Comparison of ENCODE assay signal across 10 cellular contexts in the genomic region with DNA sequence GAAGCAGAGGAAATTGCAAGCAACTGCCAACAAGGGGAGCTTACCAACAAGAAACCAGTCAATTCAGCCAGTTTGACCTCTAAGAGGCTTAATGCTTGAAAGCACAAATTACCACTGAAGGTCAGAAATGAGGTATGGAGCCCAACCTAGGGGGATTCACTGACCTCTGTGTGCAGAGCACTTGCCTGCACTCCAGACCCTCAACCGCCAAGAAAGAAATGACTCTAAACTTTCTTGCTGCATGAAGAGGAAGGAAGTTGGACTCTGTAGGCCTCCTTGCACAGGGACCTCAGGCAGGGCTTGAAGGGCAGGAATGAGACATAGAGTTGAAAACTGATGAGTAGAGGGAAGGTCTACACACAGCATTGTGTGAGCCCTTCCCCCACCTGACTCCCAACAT. TPM values are rescaled to one million over a fixed set of nuclear protein-coding genes. Genes with fewer than 3 reads are reported as not detected.
DNase-seq lines count a peak whose midpoint lies in the region; ATAC-seq and TF ChIP-seq lines count a peak whose summit lies in the region.
"Had no signal": no experiment of that assay in that cellular context is flagged by ENCODE, and none has a peak within 500 bp of the region (broad histone marks: within the 10 kb centered on the region; RNA-seq: fewer than 3 reads in every experiment).

No MANE protein-coding gene starts in this region.

- no peak overlapping the region for H3K4me3 Mint-ChIP-seq in activated naive CD8-positive, alpha-beta T cell treated with anti-CD3 and anti-CD28 coated beads, Interleukin-2, amount 10 ng/mL, durations not matched to agents 7 days and 5 days
- no peak overlapping the region for H3K4me3 Mint-ChIP-seq in activated naive CD8-positive, alpha-beta T cell treated with anti-CD3 and anti-CD28 coated beads for 36 hours

- DNase-seq in activated naive CD8-positive, alpha-beta T cell treated with anti-CD3 and anti-CD28 coated beads, Interleukin-2, amount 10 ng/mL, durations not matched to agents 7 days and 5 days, result no peak
- no peak for DNase-seq in activated naive CD8-positive, alpha-beta T cell treated with anti-CD3 and anti-CD28 coated beads for 36 hours
- DNase-seq in HCEC 1CT (no peak), A172 (ENCODE audit: low spot score) (no peak), Right ventricle myocardium inferior (ENCODE audit: missing footprints) (no peak)
- DNase-seq: transverse colon had no signal

- H3K27ac ChIP-seq in thymus (ENCODE audit: low read depth), result peak overlapping the region; percentile 9
- H3K27ac ChIP-seq: transverse colon had no signal

- H3K4me3 ChIP-seq in Loucy (ENCODE audit: low read length, poor library complexity, severe bottlenecking) (peak overlapping the region; percentile 27), thymus (ENCODE audit: low read length) (no peak overlapping the region)
- H3K4me3 ChIP-seq: transverse colon had no signal

- no peak for TF ChIP-seq CTCF in Loucy (conservative IDR thresholded peaks at IDR 0.05; ENCODE audit: low read length)

- H3K4me2 ChIP-seq in Loucy (ENCODE audit: low read depth, low read length, poor library complexity, severe bottlenecking), result peak overlapping the region; percentile 69

- H3K4me1 ChIP-seq in Loucy (ENCODE audit: insufficient read depth, low read length, poor library complexity, severe bottlenecking) (peaks cover 20% of the 10 kb centered on the region), thymus (ENCODE audit: control insufficient read depth, insufficient read depth, low read length) (peaks cover 6% of the 10 kb centered on the region)
- H3K4me1 ChIP-seq: transverse colon had no signal

- no peaks in the 10 kb centered on the region for H3K36me3 Mint-ChIP-seq in activated naive CD8-positive, alpha-beta T cell treated with anti-CD3 and anti-CD28 coated beads, Interleukin-2, amount 10 ng/mL, durations not matched to agents 7 days and 5 days
- H3K36me3 Mint-ChIP-seq in activated naive CD8-positive, alpha-beta T cell treated with anti-CD3 and anti-CD28 coated beads for 36 hours, result no peaks in the 10 kb centered on the region

- intact Hi-C loops in Right ventricle myocardium inferior (cut with DNase I), result no loop called here

- peak overlapping the region; percentile 94 for H2AFZ ChIP-seq in Loucy (ENCODE audit: low read length)

- H3K27ac Mint-ChIP-seq in activated naive CD8-positive, alpha-beta T cell treated with anti-CD3 and anti-CD28 coated beads, Interleukin-2, amount 10 ng/mL, durations not matched to agents 7 days and 5 days, result no peak overlapping the region
- no peak overlapping the region for H3K27ac Mint-ChIP-seq in activated naive CD8-positive, alpha-beta T cell treated with anti-CD3 and anti-CD28 coated beads for 36 hours

- peak; percentile 22 for ATAC-seq in activated naive CD8-positive, alpha-beta T cell treated with anti-CD3 and anti-CD28 coated beads, Interleukin-2, amount 10 ng/mL, durations not matched to agents 7 days and 5 days (ENCODE audit: low read depth)
- ATAC-seq in HG02678 (IDR thresholded peaks at IDR 0.05; ENCODE audit: unreplicated experiment), result peak; percentile 86
- no peak for ATAC-seq in Right ventricle myocardium inferior

- H3K27me3 Mint-ChIP-seq in activated naive CD8-positive, alpha-beta T cell treated with anti-CD3 and anti-CD28 coated beads, Interleukin-2, amount 10 ng/mL, durations not matched to agents 7 days and 5 days, result peaks cover 3% of the 10 kb centered on the region
- no peaks in the 10 kb centered on the region for H3K27me3 Mint-ChIP-seq in activated naive CD8-positive, alpha-beta T cell treated with anti-CD3 and anti-CD28 coated beads for 36 hours

- H3K9me3 Mint-ChIP-seq in activated naive CD8-positive, alpha-beta T cell treated with anti-CD3 and anti-CD28 coated beads, Interleukin-2, amount 10 ng/mL, durations not matched to agents 7 days and 5 days, result no peaks in the 10 kb centered on the region
- no peaks in the 10 kb centered on the region for H3K9me3 Mint-ChIP-seq in activated naive CD8-positive, alpha-beta T cell treated with anti-CD3 and anti-CD28 coated beads for 36 hours

- H3K79me2 ChIP-seq in Loucy (ENCODE audit: insufficient read depth, low read length), result no peaks in the 10 kb centered on the region

- H3F3A ChIP-seq in Loucy (ENCODE audit: low read depth), result no peaks in the 10 kb centered on the region

- WGBS in thymus, result 27% methylated on average over 1 of the region's 1 CpG

- POLR2A ChIA-PET in activated naive CD8-positive, alpha-beta T cell treated with anti-CD3 and anti-CD28 coated beads, Interleukin-2, amount 10 ng/mL, durations not matched to agents 7 days and 5 days (lab: Charles Lee), result interaction anchor here (1.1 to 1.4 kb wide), 2 partner anchors 10 to 37 kb away, joined by 4 to 5 read pairs; a partner anchor contains a TSS

- H3K36me3 ChIP-seq in Loucy (ENCODE audit: insufficient read depth, low read length) (no peaks in the 10 kb centered on the region), thymus (ENCODE audit: control insufficient read depth, insufficient read depth) (no peaks in the 10 kb centered on the region)
- H3K36me3 ChIP-seq: transverse colon had no signal

- peaks cover 9% of the 10 kb centered on the region for H3K4me1 Mint-ChIP-seq in activated naive CD8-positive, alpha-beta T cell treated with anti-CD3 and anti-CD28 coated beads, Interleukin-2, amount 10 ng/mL, durations not matched to agents 7 days and 5 days
- H3K4me1 Mint-ChIP-seq in activated naive CD8-positive, alpha-beta T cell treated with anti-CD3 and anti-CD28 coated beads for 36 hours, result no peaks in the 10 kb centered on the region

- H3K9me3 ChIP-seq in Loucy (ENCODE audit: insufficient read depth, low read depth, low read length) (no peaks in the 10 kb centered on the region), thymus (ENCODE audit: control insufficient read depth) (no peaks in the 10 kb centered on the region)
- H3K9me3 ChIP-seq: transverse colon had no signal

- H3K9ac ChIP-seq in Loucy (ENCODE audit: low read depth, low read length, poor library complexity, severe bottlenecking), result peak overlapping the region; percentile 56

- no peaks in the 10 kb centered on the region for H4K20me1 ChIP-seq in Loucy (ENCODE audit: insufficient read depth, low read length, poor library complexity, severe bottlenecking)

- H3K9me2 ChIP-seq in Loucy (replicated peaks; ENCODE audit: low read depth, low read length), result no peaks in the 10 kb centered on the region

- no peaks in the 10 kb centered on the region for H3K27me3 ChIP-seq in Loucy (ENCODE audit: insufficient read depth, low read length, poor library complexity, severe bottlenecking)
- H3K27me3 ChIP-seq in thymus (ENCODE audit: control insufficient read depth, insufficient read depth), result no peaks in the 10 kb centered on the region
- H3K27me3 ChIP-seq: transverse colon had no signal

RNA-seq across cellular contexts. Expression of a gene that starts 10.0 kb away (rescaled TPM):
- total RNA-seq in activated naive CD8-positive, alpha-beta T cell treated with anti-CD3 and anti-CD28 coated beads, Interleukin-2, amount 10 ng/mL, durations not matched to agents 7 days and 5 days, result 100 to 1,000 TPM in 1 of 2 experiments, 10 to 100 TPM in 1; 95.7 to 105 TPM
- 100 to 1,000 TPM; 139 to 144 TPM for total RNA-seq in activated naive CD8-positive, alpha-beta T cell treated with anti-CD3 and anti-CD28 coated beads for 36 hours
- 577 TPM for polyA plus RNA-seq in thymus
- not detected in 2 replicates for total RNA-seq in A172 (2014; rRNA removed; shearing (Covaris generic))
- 0.78 TPM for total RNA-seq in Right ventricle myocardium inferior
- total RNA-seq: HT1080 had no signal

RNA-seq across cellular contexts. Expression of a gene that starts 10.2 kb away (rescaled TPM):
- 1 to 10 TPM; 4.2 to 4.7 TPM for total RNA-seq in activated naive CD8-positive, alpha-beta T cell treated with anti-CD3 and anti-CD28 coated beads, Interleukin-2, amount 10 ng/mL, durations not matched to agents 7 days and 5 days
- 1 to 10 TPM; 2.5 to 2.6 TPM for total RNA-seq in activated naive CD8-positive, alpha-beta T cell treated with anti-CD3 and anti-CD28 coated beads for 36 hours
- 5.5 TPM for polyA plus RNA-seq in thymus
- 3.7 and 4.6 TPM in 2 replicates for total RNA-seq in A172 (2014; rRNA removed; shearing (Covaris generic))
- total RNA-seq in Right ventricle myocardium inferior, result 11.8 TPM

RNA-seq across cellular contexts. Expression of a gene that starts 46.4 kb away (rescaled TPM):
- total RNA-seq in activated naive CD8-positive, alpha-beta T cell treated with anti-CD3 and anti-CD28 coated beads, Interleukin-2, amount 10 ng/mL, durations not matched to agents 7 days and 5 days, result not detected
- total RNA-seq in activated naive CD8-positive, alpha-beta T cell treated with anti-CD3 and anti-CD28 coated beads for 36 hours, result not detected
- not detected for polyA plus RNA-seq in thymus
- total RNA-seq in A172 (2014; rRNA removed; shearing (Covaris generic)), result not detected in 2 replicates
- not detected for total RNA-seq in Right ventricle myocardium inferior
- total RNA-seq: HT1080, transverse colon had no signal

RNA-seq across cellular contexts. Expression of a gene that starts 55.1 kb away (rescaled TPM):
- total RNA-seq in activated naive CD8-positive, alpha-beta T cell treated with anti-CD3 and anti-CD28 coated beads, Interleukin-2, amount 10 ng/mL, durations not matched to agents 7 days and 5 days, result 10 to 100 TPM; 76.5 to 87.7 TPM
- total RNA-seq in activated naive CD8-positive, alpha-beta T cell treated with anti-CD3 and anti-CD28 coated beads for 36 hours, result 10 to 100 TPM; 65.0 to 71.0 TPM
- 6.2 TPM for polyA plus RNA-seq in thymus
- 54.6 and 56.7 TPM in 2 replicates for total RNA-seq in A172 (2014; rRNA removed; shearing (Covaris generic))
- total RNA-seq in Right ventricle myocardium inferior, result 0.87 TPM

Comparison
In these comparisons a context has a peak if more than half of its experiments do, and no peak if none do; other contexts are left out.
1. RNA of a gene that starts 10.0 kb away (total RNA-seq): 139 to 144 TPM in activated naive CD8-positive, alpha-beta T cell treated with anti-CD3 and anti-CD28 coated beads for 36 hours and 95.7 to 105 TPM in activated naive CD8-positive, alpha-beta T cell treated with anti-CD3 and anti-CD28 coated beads, Interleukin-2, amount 10 ng/mL, durations not matched to agents 7 days and 5 days; 0.78 TPM in Right ventricle myocardium inferior (single experiment) and not detected in A172; every median in the first group is over 10 times any median in the second.